Comparison of ENCODE assay signal across 18 cellular contexts in the genomic region with DNA sequence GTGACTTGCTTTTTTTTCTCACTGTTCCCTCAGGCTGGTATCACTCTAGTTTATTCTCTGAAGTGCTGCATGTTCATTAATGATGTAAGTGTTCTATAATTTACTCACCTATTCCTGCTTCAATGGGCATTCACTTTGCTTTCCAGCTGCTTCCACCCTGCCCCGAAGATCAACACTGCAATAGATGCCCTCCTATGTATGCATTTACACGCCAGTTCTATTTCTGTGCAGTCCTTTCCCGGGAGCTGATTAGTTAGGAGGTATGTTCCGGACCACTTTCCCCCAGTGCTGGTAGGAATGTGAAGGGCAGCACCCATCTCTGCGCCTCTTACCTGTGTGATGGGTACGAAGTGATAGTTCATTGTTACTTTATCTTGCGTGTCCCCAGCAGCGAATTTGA.
"Had no signal": no experiment of that assay in that cellular context is flagged by ENCODE, and none has a peak within 500 bp of the region (broad histone marks: within the 10 kb centered on the region; RNA-seq: fewer than 3 reads in every experiment).

No MANE protein-coding gene starts in this region.

- H3K9ac ChIP-seq: parathyroid adenoma had no signal

- H3K27ac Mint-ChIP-seq: activated naive CD8-positive, alpha-beta T cell treated with anti-CD3 and anti-CD28 coated beads, Interleukin-2, amount 10 ng/mL, durations not matched to agents 7 days and 5 days; activated T-helper 2 cell treated with anti-CD3 and anti-CD28 coated beads, Interferon-gamma antibody, Interleukin-2, Interleukin-4, amounts not matched to agents 10 μg/mL and 5 μg/mL and 100 μg/mL, durations not matched to agents 14 hours and 24 hours and 36 hours; stimulated activated naive B cell treated with anti-CD40 and anti-IgM and Interleukin-4, amounts not matched to agents 10 μg/mL and 1 μg/mL and 100 μg/mL, for 72 hours had no signal

- H3K27me3 ChIP-seq: neutrophil, transverse colon, vagina had no signal

- H3K9me3 ChIP-seq: neutrophil, transverse colon, vagina had no signal

- H3K27me3 Mint-ChIP-seq: activated CD4-positive, alpha-beta T cell treated with anti-CD3 and anti-CD28 coated beads for 36 hours; activated naive CD8-positive, alpha-beta T cell treated with anti-CD3 and anti-CD28 coated beads, Interleukin-2, amount 10 ng/mL, durations not matched to agents 7 days and 5 days; stimulated activated naive B cell treated with anti-CD40 and anti-IgM and Interleukin-4, amounts not matched to agents 10 μg/mL and 1 μg/mL and 100 μg/mL, for 72 hours had no signal

- H3K4me3 ChIP-seq: transverse colon, vagina had no signal

- H3K27ac ChIP-seq: neutrophil, parathyroid adenoma, transverse colon, vagina, WERI-Rb-1 had no signal

- H3K79me2 ChIP-seq: parathyroid adenoma had no signal

- H2AFZ ChIP-seq: parathyroid adenoma had no signal

- H3K36me3 ChIP-seq: transverse colon, WERI-Rb-1 had no signal

- H3K4me3 Mint-ChIP-seq: activated CD4-positive, alpha-beta T cell treated with anti-CD3 and anti-CD28 coated beads for 36 hours; activated naive CD8-positive, alpha-beta T cell treated with anti-CD3 and anti-CD28 coated beads, Interleukin-2, amount 10 ng/mL, durations not matched to agents 7 days and 5 days; stimulated activated naive B cell treated with anti-CD40 and anti-IgM and Interleukin-4, amounts not matched to agents 10 μg/mL and 1 μg/mL and 100 μg/mL, for 72 hours had no signal

- H3K9me3 Mint-ChIP-seq: activated T-helper 2 cell treated with anti-CD3 and anti-CD28 coated beads, Interferon-gamma antibody, Interleukin-2, Interleukin-4, amounts not matched to agents 10 μg/mL and 5 μg/mL and 100 μg/mL, durations not matched to agents 14 hours and 24 hours and 36 hours; stimulated activated naive B cell treated with anti-CD40 and anti-IgM and Interleukin-4, amounts not matched to agents 10 μg/mL and 1 μg/mL and 100 μg/mL, for 72 hours had no signal

- ATAC-seq: activated CD4-positive, alpha-beta T cell treated with anti-CD3 and anti-CD28 coated beads for 36 hours; SK-N-SH treated with all-trans-retinoic acid at 6 μM for 48 hours; stimulated activated naive B cell treated with anti-CD40 and anti-IgM and Interleukin-4, amounts not matched to agents 10 μg/mL and 1 μg/mL and 100 μg/mL, for 72 hours had no signal

- DNase-seq: activated CD4-positive, alpha-beta T cell treated with anti-CD3 and anti-CD28 coated beads for 36 hours; activated CD8-positive, alpha-beta memory T cell treated with anti-CD3 and anti-CD28 coated beads, Interleukin-2, amount 50 U/mL, for 48 hours; activated naive CD8-positive, alpha-beta T cell treated with anti-CD3 and anti-CD28 coated beads, Interleukin-2, amount 10 ng/mL, durations not matched to agents 7 days and 5 days; anterior cingulate cortex; cerebellar nuclear complex; effector memory CD4-positive, alpha-beta T cell; foreskin fibroblast; stimulated activated CD4-positive, alpha-beta T cell treated with anti-CD3 and anti-CD28 coated beads, Interleukin-2, amount 100 ng/mL, for 48 hours; stimulated activated naive B cell treated with anti-CD40 and anti-IgM and Interleukin-4, amounts not matched to agents 10 μg/mL and 1 μg/mL and 100 μg/mL, for 72 hours; substantia nigra; T-helper 1 cell; transverse colon; WERI-Rb-1 had no signal
